In genomic region chr9:116318463-116319271, GRCh38 we compare ENCODE assay signal across 11 cellular contexts.
DNase-seq lines count a peak whose midpoint lies in the region; ATAC-seq and TF ChIP-seq lines count a peak whose summit lies in the region.
"Had no signal": no experiment of that assay in that cellular context is flagged by ENCODE, and none has a peak within 500 bp of the region (broad histone marks: within the 10 kb centered on the region; RNA-seq: fewer than 3 reads in every experiment).

No MANE protein-coding gene starts in this region.

- no peaks in the 10 kb centered on the region for H3K36me3 ChIP-seq in psoas muscle (ENCODE audit: insufficient read depth in 1 of 2, low read depth in 1 of 2)

- H3K4me3 ChIP-seq in right cardiac atrium (ENCODE audit: low read length) (no peak overlapping the region), psoas muscle (no peak overlapping the region)
- H3K4me3 ChIP-seq: PC-9 had no signal

- no peaks in the 10 kb centered on the region for H3K36me3 Mint-ChIP-seq in brain
- H3K36me3 Mint-ChIP-seq: natural killer cell treated with Interleukin-12 subunit alpha and Interleukin-12 subunit beta and Interleukin-15 and Interleukin-18, amount 100 ng/mL, for 72 hours had no signal

- H3K4me1 ChIP-seq in right cardiac atrium (ENCODE audit: control insufficient read depth, insufficient read depth, low read length) (peaks cover 6% of the 10 kb centered on the region), psoas muscle (no peaks in the 10 kb centered on the region)

- peaks cover 48% of the 10 kb centered on the region for H3K4me1 Mint-ChIP-seq in brain

- ATAC-seq in right cardiac atrium (peak; percentile 80), psoas muscle (peak; percentile 66 to 82 (median 72)), HG02678 (IDR thresholded peaks at IDR 0.05; ENCODE audit: unreplicated experiment) (no peak), GM19455 (IDR thresholded peaks at IDR 0.05; ENCODE audit: unreplicated experiment) (no peak), HG02970 (IDR thresholded peaks at IDR 0.05; ENCODE audit: low FRiP score, unreplicated experiment) (no peak)

- H3K4me3 Mint-ChIP-seq in brain = peak overlapping the region in 1 of 5 experiments; percentile 58
- H3K4me3 Mint-ChIP-seq: natural killer cell treated with Interleukin-12 subunit alpha and Interleukin-12 subunit beta and Interleukin-15 and Interleukin-18, amount 100 ng/mL, for 72 hours had no signal

- intact Hi-C loops in right cardiac atrium (cut with DNase I) = no loop called here
- intact Hi-C loops in psoas muscle (cut with DNase I) = loop anchor here in 1 of 2 donors (5.0 kb wide), 1 partner anchor 49 kb away; no protein-coding TSS in a partner anchor

- H3K9me3 ChIP-seq in right cardiac atrium (ENCODE audit: control insufficient read depth, low read length) (no peaks in the 10 kb centered on the region), psoas muscle (no peaks in the 10 kb centered on the region)

- peak overlapping the region in 3 of 5 experiments; percentile 22 to 71 (median 36) for H3K27ac Mint-ChIP-seq in brain
- H3K27ac Mint-ChIP-seq: natural killer cell treated with Interleukin-12 subunit alpha and Interleukin-12 subunit beta and Interleukin-15 and Interleukin-18, amount 100 ng/mL, for 72 hours had no signal

- TF ChIP-seq CTCF in brain (conservative IDR thresholded peaks at IDR 0.05) (no peak), psoas muscle (IDR thresholded peaks at IDR 0.05) (no peak)

- no peaks in the 10 kb centered on the region for H3K9me3 Mint-ChIP-seq in brain

- DNase-seq in GM03348 (ENCODE audit: low spot score) (peak; percentile 79), right cardiac atrium (peak; percentile 65 to 83 (median 74)), psoas muscle (peak; percentile 54 to 75), NCI-H1417 (lab: John Stamatoyannopoulos, UW) (no peak)
- DNase-seq: hippocampal formation, PC-9 had no signal

- WGBS in right cardiac atrium = 53% methylated on average over 17 of the region's 17 CpGs
- WGBS in psoas muscle, 3 donors = 43 to 59% (median 47%) methylated on average over 17 of the region's 17 CpGs

- no peaks in the 10 kb centered on the region for H3K27me3 ChIP-seq in right cardiac atrium (ENCODE audit: control insufficient read depth, insufficient read depth)
- no peaks in the 10 kb centered on the region for H3K27me3 ChIP-seq in psoas muscle (ENCODE audit: insufficient read depth in 3 of 3, low read length in 2 of 3)

- H3K27ac ChIP-seq in right cardiac atrium (ENCODE audit: low read length) (peak overlapping the region; percentile 25), psoas muscle (peak overlapping the region; percentile 27)
- H3K27ac ChIP-seq: PC-9 had no signal

- H3K27me3 Mint-ChIP-seq in brain = peaks cover 12% of the 10 kb centered on the region
- H3K27me3 Mint-ChIP-seq: natural killer cell treated with Interleukin-12 subunit alpha and Interleukin-12 subunit beta and Interleukin-15 and Interleukin-18, amount 100 ng/mL, for 72 hours had no signal

Comparison
In these comparisons a context has a peak if more than half of its experiments do, and no peak if none do; other contexts are left out.
1. DNase-seq: peak in GM03348 (single experiment), right cardiac atrium (3 of 3) and psoas muscle (2 of 2); none in NCI-H1417 (0 of 3).
2. ATAC-seq: peak in right cardiac atrium (2 of 2) and psoas muscle (4 of 4); none in HG02678 (single experiment), GM19455 (single experiment) and HG02970 (single experiment).